In genomic region chr20:36886859-36887778, GRCh38 we compare ENCODE assay signal across 8 cellular contexts.
DNase-seq lines count a peak whose midpoint lies in the region; ATAC-seq lines count a peak whose summit lies in the region.

No MANE protein-coding gene starts in this region.

- peak; percentile 93 for DNase-seq in DMS 273 (lab: John Stamatoyannopoulos, UW; ENCODE audit: unreplicated experiment)
- DNase-seq in NCI-H345 treated with DMSO at 0.1 percent for 48 hours (lab: John Stamatoyannopoulos, UW; ENCODE audit: unreplicated experiment): peak; percentile 87
- peak; percentile 65 for DNase-seq in activated CD4-positive, alpha-beta T cell treated with anti-CD3 and anti-CD28 coated beads for 1 hour
- DNase-seq in cerebellar nuclear complex (lab: John Stamatoyannopoulos, UW): peak; percentile 4 to 70
- peak; percentile 59 for DNase-seq in kidney glomerular epithelial cell (lab: John Stamatoyannopoulos, UW)
- DNase-seq in stimulated activated CD4-positive, alpha-beta T cell treated with anti-CD3 and anti-CD28 coated beads, Interleukin-1b, Interleukin-23, amount 100 ng/mL, for 1 hour (ENCODE audit: low read depth in 2 of 2): peak; percentile 39 to 85

- ATAC-seq in HG02610 (IDR thresholded peaks at IDR 0.05; ENCODE audit: unreplicated experiment) (peak; percentile 59), HG02981 (IDR thresholded peaks at IDR 0.05; ENCODE audit: unreplicated experiment) (no peak)

Comparison
In these comparisons a context has a peak if more than half of its experiments do, and no peak if none do; other contexts are left out.
1. DNase-seq: peak in every context shown above with its lines; median percentile 93 in DMS 273; 87 in NCI-H345 treated with DMSO at 0.1 percent for 48 hours; 65 in activated CD4-positive, alpha-beta T cell treated with anti-CD3 and anti-CD28 coated beads for 1 hour; 62 in stimulated activated CD4-positive, alpha-beta T cell treated with anti-CD3 and anti-CD28 coated beads, Interleukin-1b, Interleukin-23, amount 100 ng/mL, for 1 hour; 59 in kidney glomerular epithelial cell; 37 in cerebellar nuclear complex.